Comparison of ENCODE assay signal across 23 cellular contexts in genomic region chr6:160007118-160007517, GRCh38. TPM values are rescaled to one million over a fixed set of nuclear protein-coding genes. Genes with fewer than 3 reads are reported as not detected.
A peak's percentile ranks its signal among the peaks of the same experiment; 100 is the strongest.
DNase-seq lines count a peak whose midpoint lies in the region; ATAC-seq and TF ChIP-seq lines count a peak whose summit lies in the region.
"Had no signal": no experiment of that assay in that cellular context is flagged by ENCODE, and none has a peak within 500 bp of the region (broad histone marks: within the 10 kb centered on the region; RNA-seq: fewer than 3 reads in every experiment).

No MANE protein-coding gene starts in this region.

- no peak overlapping the region for H3K4me3 ChIP-seq in liver (ENCODE audit: low read depth in 1 of 3, low read length in 3 of 3)
- H3K4me3 ChIP-seq in colonic mucosa: no peak overlapping the region

- intact Hi-C loops in colonic mucosa (cut with DNase I): no loop called here

- TF ChIP-seq CTCF in liver (IDR thresholded peaks at IDR 0.05; ENCODE audit: low read depth, low read length, missing input control): peak; percentile 3
- no peak for TF ChIP-seq CTCF in colonic mucosa (IDR thresholded peaks at IDR 0.05)

- 68% methylated on average over 1 of the region's 1 CpG for WGBS in liver

- ATAC-seq in activated T-cell treated with anti-CD3 and anti-CD28 coated beads, Interleukin-2, amount 50 U/mL, for 72 hours (replicated peaks in 1 of 2): no peak
- no peak for ATAC-seq in central memory CD8-positive, alpha-beta T cell (replicated peaks; ENCODE audit: extremely low read depth, poor library complexity, severe bottlenecking)
- ATAC-seq in stimulated activated effector memory CD8-positive, alpha-beta T cell treated with anti-CD3 and anti-CD28 coated beads, Interleukin-12 subunit alpha, Interleukin-12 subunit beta, amount 100 ng/mL, for 72 hours: no peak
- ATAC-seq: HCT116 had no signal

- H3K36me3 ChIP-seq in liver (ENCODE audit: control insufficient read depth in 4 of 4, insufficient read depth in 3 of 4, low read depth in 1 of 4, low read length in 3 of 4) (peaks cover 0 to 21% (median 13%) of the 10 kb centered on the region in 4 donors), colonic mucosa (no peaks in the 10 kb centered on the region)

- H3K4me1 ChIP-seq in liver (ENCODE audit: control insufficient read depth in 4 of 4, insufficient read depth in 4 of 4, low read length in 3 of 4) (peaks cover 0 to 10% (median 2%) of the 10 kb centered on the region in 4 donors), colonic mucosa (no peaks in the 10 kb centered on the region)
- H3K4me1 ChIP-seq: BE2C had no signal

- peaks cover 12 to 27% of the 10 kb centered on the region in 2 donors for H3K36me3 Mint-ChIP-seq in activated T-cell treated with anti-CD3 and anti-CD28 coated beads, Interleukin-2, amount 50 U/mL, for 72 hours (ENCODE audit: insufficient read depth in 2 of 2)
- peaks cover 65% of the 10 kb centered on the region for H3K36me3 Mint-ChIP-seq in activated T-cell treated with anti-CD3 and anti-CD28 coated beads, Interleukin-2, amount 50 U/mL, for 24 hours (ENCODE audit: low read depth)
- peaks cover 20% of the 10 kb centered on the region for H3K36me3 Mint-ChIP-seq in central memory CD8-positive, alpha-beta T cell (ENCODE audit: insufficient read depth)
- H3K36me3 Mint-ChIP-seq in stimulated activated effector memory CD8-positive, alpha-beta T cell treated with anti-CD3 and anti-CD28 coated beads, Interleukin-12 subunit alpha, Interleukin-12 subunit beta, amount 100 ng/mL, for 72 hours: peaks cover 81% of the 10 kb centered on the region

- peaks cover 28% of the 10 kb centered on the region for H3K4me1 Mint-ChIP-seq in activated T-cell treated with anti-CD3 and anti-CD28 coated beads, Interleukin-2, amount 50 U/mL, for 72 hours (ENCODE audit: low read depth)
- peaks cover 52% of the 10 kb centered on the region for H3K4me1 Mint-ChIP-seq in activated T-cell treated with anti-CD3 and anti-CD28 coated beads, Interleukin-2, amount 50 U/mL, for 24 hours (ENCODE audit: low read depth)
- peaks cover 36% of the 10 kb centered on the region for H3K4me1 Mint-ChIP-seq in central memory CD8-positive, alpha-beta T cell
- peaks cover 65% of the 10 kb centered on the region for H3K4me1 Mint-ChIP-seq in stimulated activated effector memory CD8-positive, alpha-beta T cell treated with anti-CD3 and anti-CD28 coated beads, Interleukin-12 subunit alpha, Interleukin-12 subunit beta, amount 100 ng/mL, for 72 hours

- H3K27me3 ChIP-seq in liver (ENCODE audit: control insufficient read depth in 4 of 4, insufficient read depth in 4 of 4, low read length in 3 of 4) (no peaks in the 10 kb centered on the region), colonic mucosa (no peaks in the 10 kb centered on the region)
- H3K27me3 ChIP-seq: BE2C had no signal

- no peak for TF ChIP-seq RAD21 in liver (IDR thresholded peaks at IDR 0.05)

- no peak overlapping the region for H3K27ac ChIP-seq in liver (ENCODE audit: low read depth in 1 of 2, low read length in 2 of 2)
- H3K27ac ChIP-seq in colonic mucosa: no peak overlapping the region
- H3K27ac ChIP-seq: HL-60 had no signal

- no peak for DNase-seq in activated T-cell treated with anti-CD3 and anti-CD28 coated beads, Interleukin-2, amount 50 U/mL, for 72 hours
- no peak for DNase-seq in activated T-cell treated with anti-CD3 and anti-CD28 coated beads, Interleukin-2, amount 50 U/mL, for 24 hours
- DNase-seq in central memory CD8-positive, alpha-beta T cell (ENCODE audit: low spot score in 2 of 2): no peak
- DNase-seq in stimulated activated effector memory CD8-positive, alpha-beta T cell treated with anti-CD3 and anti-CD28 coated beads, Interleukin-12 subunit alpha, Interleukin-12 subunit beta, amount 100 ng/mL, for 72 hours (ENCODE audit: low spot score in 2 of 2): no peak
- DNase-seq in CD1c-positive myeloid dendritic cell (ENCODE audit: extremely low spot score) (no peak), colonic mucosa (no peak), pons (ENCODE audit: low spot score) (no peak)
- DNase-seq: 8988T; BE2C; CD4-positive, alpha-beta T cell; EL; GOT3; Karpas-422; NCI-H1092 treated with DMSO at 0.1 percent for 48 hours; NCI-H1694; NCI-H2081 treated with DMSO at 0.1 percent for 48 hours; NCI-H748 treated with DMSO at 0.1 percent for 48 hours; OCI-M1; SHP77 treated with DMSO at 0.1 percent for 48 hours had no signal

- no peak overlapping the region for H3K9ac ChIP-seq in liver (ENCODE audit: low read depth in 1 of 2, low read length in 2 of 2)
- H3K9ac ChIP-seq in colonic mucosa (ENCODE audit: low read depth in 2 of 2, low read length in 2 of 2): no peak overlapping the region

- no peaks in the 10 kb centered on the region for H3K27me3 Mint-ChIP-seq in activated T-cell treated with anti-CD3 and anti-CD28 coated beads, Interleukin-2, amount 50 U/mL, for 72 hours (ENCODE audit: low read depth)
- no peaks in the 10 kb centered on the region for H3K27me3 Mint-ChIP-seq in activated T-cell treated with anti-CD3 and anti-CD28 coated beads, Interleukin-2, amount 50 U/mL, for 24 hours
- no peaks in the 10 kb centered on the region for H3K27me3 Mint-ChIP-seq in central memory CD8-positive, alpha-beta T cell
- H3K27me3 Mint-ChIP-seq: CD4-positive, alpha-beta T cell; IgD-negative memory B cell had no signal

- H3K9me3 Mint-ChIP-seq in activated T-cell treated with anti-CD3 and anti-CD28 coated beads, Interleukin-2, amount 50 U/mL, for 72 hours: no peaks in the 10 kb centered on the region
- no peaks in the 10 kb centered on the region for H3K9me3 Mint-ChIP-seq in activated T-cell treated with anti-CD3 and anti-CD28 coated beads, Interleukin-2, amount 50 U/mL, for 24 hours
- H3K9me3 Mint-ChIP-seq in central memory CD8-positive, alpha-beta T cell: no peaks in the 10 kb centered on the region
- no peaks in the 10 kb centered on the region for H3K9me3 Mint-ChIP-seq in stimulated activated effector memory CD8-positive, alpha-beta T cell treated with anti-CD3 and anti-CD28 coated beads, Interleukin-12 subunit alpha, Interleukin-12 subunit beta, amount 100 ng/mL, for 72 hours
- H3K9me3 Mint-ChIP-seq: CD4-positive, alpha-beta T cell; IgD-negative memory B cell had no signal

- H3K27ac Mint-ChIP-seq in activated T-cell treated with anti-CD3 and anti-CD28 coated beads, Interleukin-2, amount 50 U/mL, for 72 hours: peak overlapping the region; percentile 9
- no peak overlapping the region for H3K27ac Mint-ChIP-seq in activated T-cell treated with anti-CD3 and anti-CD28 coated beads, Interleukin-2, amount 50 U/mL, for 24 hours
- H3K27ac Mint-ChIP-seq in central memory CD8-positive, alpha-beta T cell (ENCODE audit: low read depth): peak overlapping the region; percentile 25
- peak overlapping the region; percentile 63 for H3K27ac Mint-ChIP-seq in stimulated activated effector memory CD8-positive, alpha-beta T cell treated with anti-CD3 and anti-CD28 coated beads, Interleukin-12 subunit alpha, Interleukin-12 subunit beta, amount 100 ng/mL, for 72 hours
- H3K27ac Mint-ChIP-seq: CD4-positive, alpha-beta T cell had no signal

- H3K4me3 Mint-ChIP-seq in activated T-cell treated with anti-CD3 and anti-CD28 coated beads, Interleukin-2, amount 50 U/mL, for 72 hours: no peak overlapping the region
- no peak overlapping the region for H3K4me3 Mint-ChIP-seq in activated T-cell treated with anti-CD3 and anti-CD28 coated beads, Interleukin-2, amount 50 U/mL, for 24 hours
- peak overlapping the region; percentile 38 for H3K4me3 Mint-ChIP-seq in central memory CD8-positive, alpha-beta T cell
- H3K4me3 Mint-ChIP-seq in stimulated activated effector memory CD8-positive, alpha-beta T cell treated with anti-CD3 and anti-CD28 coated beads, Interleukin-12 subunit alpha, Interleukin-12 subunit beta, amount 100 ng/mL, for 72 hours: no peak overlapping the region
- H3K4me3 Mint-ChIP-seq: CD4-positive, alpha-beta T cell had no signal

- H3K9me3 ChIP-seq in liver (ENCODE audit: control insufficient read depth in 4 of 4, low read length in 3 of 4): peaks cover 0 to 3% (median 0%) of the 10 kb centered on the region in 4 donors
- H3K9me3 ChIP-seq in colonic mucosa: no peaks in the 10 kb centered on the region
- H3K9me3 ChIP-seq: BE2C had no signal

TF ChIP-seq in liver, 16 proteins besides CTCF, POLR2A, EP300 and RAD21:
- TF ChIP-seq JUND (IDR thresholded peaks at IDR 0.05): no peak
- peak in 1 of 2 donors; percentile 20 for TF ChIP-seq RXRA (IDR thresholded peaks at IDR 0.05)
- TF ChIP-seq YY1 (IDR thresholded peaks at IDR 0.05): no peak
- TF ChIP-seq SP1 (IDR thresholded peaks at IDR 0.05): peak; percentile 29
- TF ChIP-seq HNF4A (conservative IDR thresholded peaks at IDR 0.05): no peak
- TF ChIP-seq ATF3 (IDR thresholded peaks at IDR 0.05): no peak
- no peak for TF ChIP-seq GABPA (IDR thresholded peaks at IDR 0.05 in 1 of 2, conservative IDR thresholded peaks at IDR 0.05 in 1 of 2)

RNA-seq across cellular contexts. Expression of gene IGF2R, which starts 38.2 kb away (rescaled TPM):
- 10 to 100 TPM; 68.9 to 83.6 TPM for total RNA-seq in activated T-cell treated with anti-CD3 and anti-CD28 coated beads, Interleukin-2, amount 50 U/mL, for 72 hours
- total RNA-seq in liver (10 to 100 TPM; 67.3 to 84.9 TPM), colonic mucosa (10 to 100 TPM; 73.8 to 84.4 TPM)
- polyA plus RNA-seq in liver: 10 to 100 TPM; 16.6 to 24.1 TPM
